ENCODE assay signal across 20 cellular contexts in the genomic region with DNA sequence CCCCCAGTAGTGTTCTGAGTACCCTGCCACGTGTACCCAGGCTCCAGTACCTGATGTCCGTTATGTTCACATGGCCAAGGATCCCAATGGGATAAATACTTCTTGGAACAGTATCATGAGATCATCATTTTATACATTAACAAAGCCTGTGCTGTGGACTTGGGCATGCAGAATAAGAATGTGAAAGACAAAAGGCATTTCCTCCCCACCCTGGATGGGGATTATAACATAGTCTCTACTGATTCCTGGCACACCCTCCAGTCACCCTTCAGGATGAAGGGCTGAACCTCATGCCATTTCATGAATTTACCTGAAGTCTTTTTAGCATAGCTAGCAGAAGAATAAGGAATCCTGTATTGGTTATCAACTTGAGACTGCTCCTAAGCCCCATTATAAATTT. TPM values are rescaled to one million over a fixed set of nuclear protein-coding genes. Genes with fewer than 3 reads are reported as not detected.
DNase-seq lines count a peak whose midpoint lies in the region; ATAC-seq and TF ChIP-seq lines count a peak whose summit lies in the region.
"Had no signal": no experiment of that assay in that cellular context is flagged by ENCODE, and none has a peak within 500 bp of the region (broad histone marks: within the 10 kb centered on the region; RNA-seq: fewer than 3 reads in every experiment).

No MANE protein-coding gene starts in this region.

- H3K4me1 ChIP-seq in A673 (ENCODE audit: insufficient read depth, low read length, poor library complexity, severe bottlenecking) = peaks cover 5% of the 10 kb centered on the region
- peaks cover 34% of the 10 kb centered on the region for H3K4me1 ChIP-seq in HUES64 (ENCODE audit: insufficient read depth, low read length)
- peaks cover 9% of the 10 kb centered on the region for H3K4me1 ChIP-seq in endodermal cell (ENCODE audit: control insufficient read depth, insufficient read depth, low read length)
- peaks cover 6% of the 10 kb centered on the region for H3K4me1 ChIP-seq in SJCRH30

- H3K9ac ChIP-seq in HUES64 (ENCODE audit: low read depth, low read length) (no peak overlapping the region), endodermal cell (ENCODE audit: extremely low read depth, low read length, poor library complexity, severe bottlenecking) (no peak overlapping the region)

- CTCF ChIA-PET in A673 (lab: Charles Lee) = no interaction called here

- DNase-seq in A673 (ENCODE audit: low spot score) = peak; percentile 18
- DNase-seq in endodermal cell = no peak
- peak; percentile 82 for DNase-seq in kidney tubule cell (ENCODE audit: low spot score)
- no peak for DNase-seq in NK-92 treated with Interleukin-12 subunit alpha and Interleukin-12 subunit beta, amount 100 ng/mL, for 24 hours (lab: John Stamatoyannopoulos, UW)
- no peak for DNase-seq in SJCRH30
- no peak for DNase-seq in MV-4-11 (lab: John Stamatoyannopoulos, UW)
- DNase-seq: activated effector memory CD4-positive, alpha-beta T cell treated with anti-CD3 and anti-CD28 coated beads, Interleukin-2, amount 50 U/mL, for 16 hours; erythroblast; H9; Kasumi-1; left lung; NCI-H146; NCI-H2227 treated with DMSO at 0.1 percent for 48 hours; upper lobe of left lung had no signal

- H3K27ac ChIP-seq in A673 (ENCODE audit: low read depth, low read length, poor library complexity, severe bottlenecking) = no peak overlapping the region
- no peak overlapping the region for H3K27ac ChIP-seq in HUES64 (ENCODE audit: low read depth, low read length)
- no peak overlapping the region for H3K27ac ChIP-seq in endodermal cell (ENCODE audit: low read depth, low read length)
- H3K27ac ChIP-seq in SJCRH30 = no peak overlapping the region
- H3K27ac ChIP-seq: left lung, SJSA1, upper lobe of left lung had no signal

- no peak overlapping the region for H3K27ac Mint-ChIP-seq in endodermal cell
- H3K27ac Mint-ChIP-seq: stimulated activated memory B cell treated with anti-CD40 and anti-IgM and Interleukin-4, amounts not matched to agents 10 μg/mL and 1 μg/mL and 100 μg/mL, for 72 hours; T-helper 2 cell treated with Interferon-gamma antibody and Interleukin-4, amounts not matched to agents 5 μg/mL and 100 μg/mL, for 36 hours had no signal

- H3K4me3 Mint-ChIP-seq in endodermal cell = peak overlapping the region; percentile 89
- H3K4me3 Mint-ChIP-seq: stimulated activated memory B cell treated with anti-CD40 and anti-IgM and Interleukin-4, amounts not matched to agents 10 μg/mL and 1 μg/mL and 100 μg/mL, for 72 hours; T-helper 2 cell treated with Interferon-gamma antibody and Interleukin-4, amounts not matched to agents 5 μg/mL and 100 μg/mL, for 36 hours had no signal

- BruUV-seq in A673 (replicated peaks; lab: Mats Ljungman, UMichigan) = no TSS peak

- no peaks in the 10 kb centered on the region for H3K27me3 Mint-ChIP-seq in endodermal cell (ENCODE audit: insufficient read depth)

- H3K9me3 Mint-ChIP-seq in endodermal cell = no peaks in the 10 kb centered on the region
- H3K9me3 Mint-ChIP-seq: H9; stimulated activated memory B cell treated with anti-CD40 and anti-IgM and Interleukin-4, amounts not matched to agents 10 μg/mL and 1 μg/mL and 100 μg/mL, for 72 hours; T-helper 2 cell treated with Interferon-gamma antibody and Interleukin-4, amounts not matched to agents 5 μg/mL and 100 μg/mL, for 36 hours had no signal

- H3K9me3 ChIP-seq in A673 (ENCODE audit: low read depth, low read length, poor library complexity, severe bottlenecking) (no peaks in the 10 kb centered on the region), HUES64 (ENCODE audit: insufficient read depth, low read depth, low read length) (no peaks in the 10 kb centered on the region), endodermal cell (ENCODE audit: control insufficient read depth, low read length) (peaks cover 2% of the 10 kb centered on the region), SJCRH30 (replicated peaks) (no peaks in the 10 kb centered on the region)
- H3K9me3 ChIP-seq: left lung, SJSA1, upper lobe of left lung had no signal

- peaks cover 56% of the 10 kb centered on the region for H3K4me1 Mint-ChIP-seq in endodermal cell

- no peaks in the 10 kb centered on the region for H3K36me3 ChIP-seq in A673 (ENCODE audit: insufficient read depth, low read length, poor library complexity, severe bottlenecking)
- peaks cover 16% of the 10 kb centered on the region; the same call in 1 of the 2 replicates for H3K36me3 ChIP-seq in HUES64 (ENCODE audit: insufficient read depth, low read length)
- H3K36me3 ChIP-seq in endodermal cell (ENCODE audit: control insufficient read depth, insufficient read depth, low read length) = peaks cover 30% of the 10 kb centered on the region
- H3K36me3 ChIP-seq in SJCRH30 = no peaks in the 10 kb centered on the region
- H3K36me3 ChIP-seq: left lung, SJSA1, upper lobe of left lung had no signal

- no peak overlapping the region for H3K4me3 ChIP-seq in A673 (ENCODE audit: low read depth, low read length, poor library complexity, severe bottlenecking)
- H3K4me3 ChIP-seq in HUES64 (ENCODE audit: low read length) = peak overlapping the region; percentile 17; the same call in 1 of the 2 replicates
- peak overlapping the region; percentile 91 for H3K4me3 ChIP-seq in endodermal cell (ENCODE audit: low read length)
- no peak overlapping the region for H3K4me3 ChIP-seq in SJCRH30
- H3K4me3 ChIP-seq: left lung, SJSA1 had no signal

- TF ChIP-seq CTCF in A673 (conservative IDR thresholded peaks at IDR 0.05; ENCODE audit: low read depth, low read length) = no peak
- TF ChIP-seq CTCF in endodermal cell (conservative IDR thresholded peaks at IDR 0.05) = no peak

- H3K27me3 ChIP-seq in A673 (replicated peaks; ENCODE audit: insufficient read depth, low read depth, low read length, poor library complexity) = peaks cover 3% of the 10 kb centered on the region
- no peaks in the 10 kb centered on the region for H3K27me3 ChIP-seq in HUES64 (ENCODE audit: insufficient read depth, low read length)
- no peaks in the 10 kb centered on the region for H3K27me3 ChIP-seq in endodermal cell (ENCODE audit: control insufficient read depth, insufficient read depth, low read length, poor library complexity, severe bottlenecking)
- H3K27me3 ChIP-seq in SJCRH30 = no peaks in the 10 kb centered on the region

- intact Hi-C loops in A673 (cut with micrococcal nuclease; ENCODE audit: unreplicated experiment) = no loop called here

- 84% methylated on average over 2 of the region's 2 CpGs for WGBS in HUES64
- WGBS in endodermal cell (ENCODE audit: insufficient coverage in 1 of 2, insufficient read length in 1 of 2), 2 experiments = 79 to 100% methylated on average over 2 of the region's 2 CpGs

- peaks cover 8% of the 10 kb centered on the region for H3K36me3 Mint-ChIP-seq in endodermal cell (ENCODE audit: low read depth)
- H3K36me3 Mint-ChIP-seq: stimulated activated memory B cell treated with anti-CD40 and anti-IgM and Interleukin-4, amounts not matched to agents 10 μg/mL and 1 μg/mL and 100 μg/mL, for 72 hours had no signal

- no peak for ATAC-seq in HG02852 (IDR thresholded peaks at IDR 0.05; ENCODE audit: unreplicated experiment)
- ATAC-seq: activated CD4-positive, CD25-positive, alpha-beta regulatory T cell treated with anti-CD3 and anti-CD28 coated beads, Interleukin-2, amount 50 U/mL, for 24 hours; left lung; stimulated activated memory B cell treated with anti-CD40 and anti-IgM and Interleukin-4, amounts not matched to agents 10 μg/mL and 1 μg/mL and 100 μg/mL, for 72 hours had no signal

- POLR2A ChIA-PET in A673 (lab: Charles Lee; ENCODE audit: low non-redundant PET) = no interaction called here

RNA-seq across cellular contexts. Expression of a gene that starts 2.8 kb away (rescaled TPM):
- total RNA-seq in A673 (2021) (31.3 and 36.0 TPM in 2 replicates), endodermal cell (10 to 100 TPM; 63.3 to 93.2 TPM)
- polyA plus RNA-seq in HUES64 (2013, experiment 1 of 2) = 30.3 TPM
- polyA plus RNA-seq in HUES64 (2013, experiment 2 of 2) = 34.0 TPM
- polyA plus RNA-seq in endodermal cell (2013, experiment 1 of 2) = 35.5 TPM
- polyA plus RNA-seq in endodermal cell (2013, experiment 2 of 2) = 44.5 TPM
- 23.0 and 25.1 TPM in 2 replicates for total RNA-seq in SJCRH30 (2014; rRNA removed; shearing (Covaris generic))

Comparison
In these comparisons a context has a peak if more than half of its experiments do, and no peak if none do; other contexts are left out.
1. DNase-seq: peak in A673 (single experiment) and kidney tubule cell (single experiment); none in endodermal cell (single experiment), NK-92 treated with Interleukin-12 subunit alpha and Interleukin-12 subunit beta, amount 100 ng/mL, for 24 hours (single experiment), SJCRH30 (0 of 2) and MV-4-11 (single experiment).
2. H3K4me3 ChIP-seq: peak in HUES64 (single experiment) and endodermal cell (single experiment); none in A673 (single experiment) and SJCRH30 (single experiment).